Comparison of ENCODE assay signal across 20 cellular contexts in genomic region chr9:124007157-124007460, GRCh38. TPM values are rescaled to one million over a fixed set of nuclear protein-coding genes. Genes with fewer than 3 reads are reported as not detected.
DNase-seq lines count a peak whose midpoint lies in the region; ATAC-seq, FAIRE-seq and TF ChIP-seq lines count a peak whose summit lies in the region.
"Had no signal": no experiment of that assay in that cellular context is flagged by ENCODE, and none has a peak within 500 bp of the region (broad histone marks: within the 10 kb centered on the region; RNA-seq: fewer than 3 reads in every experiment).

No MANE protein-coding gene starts in this region.

- H2AFZ ChIP-seq in GM23338: no peak overlapping the region
- H2AFZ ChIP-seq in OCI-LY3 (ENCODE audit: low read depth, low read length): no peak overlapping the region
- no peak overlapping the region for H2AFZ ChIP-seq in neural progenitor cell (replicated peaks)

- H3K4me2 ChIP-seq in GM23338: no peak overlapping the region
- peak overlapping the region; percentile 64 for H3K4me2 ChIP-seq in OCI-LY3 (ENCODE audit: low read length)
- H3K4me2 ChIP-seq in neural progenitor cell: peak overlapping the region; percentile 92

- H3K4me1 ChIP-seq in GM23338 (ENCODE audit: insufficient read depth) (peaks cover 58% of the 10 kb centered on the region), OCI-LY3 (ENCODE audit: low read length) (peaks cover 57% of the 10 kb centered on the region), neural progenitor cell (peaks cover 79% of the 10 kb centered on the region), gastrocnemius medialis (peaks cover 12 to 24% of the 10 kb centered on the region in 2 donors)
- H3K4me1 ChIP-seq: BE2C had no signal

- H3K4me3 ChIP-seq in GM23338: no peak overlapping the region
- H3K4me3 ChIP-seq in OCI-LY3 (ENCODE audit: low read length): peak overlapping the region; percentile 34
- no peak overlapping the region for H3K4me3 ChIP-seq in bronchial epithelial cell (ENCODE audit: low read depth, low read length)
- H3K4me3 ChIP-seq in neural progenitor cell: peak overlapping the region; percentile 76
- H3K4me3 ChIP-seq in gastrocnemius medialis: no peak overlapping the region

- peaks cover 52% of the 10 kb centered on the region for H3F3A ChIP-seq in GM23338 (replicated peaks; ENCODE audit: low read depth)
- peaks cover 93% of the 10 kb centered on the region for H3F3A ChIP-seq in neural progenitor cell (ENCODE audit: low read depth)

- no peak overlapping the region for H3K27ac Mint-ChIP-seq in GM23338
- no peak overlapping the region for H3K27ac Mint-ChIP-seq in neural progenitor cell
- H3K27ac Mint-ChIP-seq: CD4-positive, alpha-beta memory T cell had no signal

- H3K4me3 Mint-ChIP-seq in GM23338 (no peak overlapping the region; the same call in 2 of the 3 replicates), neural progenitor cell (peak overlapping the region; percentile 77)

- H3K9me3 Mint-ChIP-seq in GM23338: peaks cover 4% of the 10 kb centered on the region; the same call in 2 of the 3 replicates
- H3K9me3 Mint-ChIP-seq in neural progenitor cell: no peaks in the 10 kb centered on the region

- H3K27me3 ChIP-seq in GM23338 (ENCODE audit: insufficient read depth) (peaks cover 99% of the 10 kb centered on the region), OCI-LY3 (ENCODE audit: low read depth, low read length) (peaks cover 72% of the 10 kb centered on the region), bronchial epithelial cell (ENCODE audit: control insufficient read depth, insufficient read depth, low read length) (peaks cover 84% of the 10 kb centered on the region), neural progenitor cell (peaks cover 100% of the 10 kb centered on the region), gastrocnemius medialis (peaks cover 94 to 100% (median 99%) of the 10 kb centered on the region in 3 donors)

- TF ChIP-seq CTCF in GM23338 (conservative IDR thresholded peaks at IDR 0.05; ENCODE audit: low read depth in 2 of 2): no peak
- no peak for TF ChIP-seq CTCF in OCI-LY3 (IDR thresholded peaks at IDR 0.05; ENCODE audit: low read depth, low read length)
- TF ChIP-seq CTCF in bronchial epithelial cell (IDR thresholded peaks at IDR 0.05; ENCODE audit: insufficient read depth, low read length, severe bottlenecking): no peak
- TF ChIP-seq CTCF in neural progenitor cell (IDR thresholded peaks at IDR 0.05): no peak
- no peak for TF ChIP-seq CTCF in gastrocnemius medialis (IDR thresholded peaks at IDR 0.05 in 4 of 5, conservative IDR thresholded peaks at IDR 0.05 in 1 of 5)

- H3K36me3 ChIP-seq in GM23338 (ENCODE audit: insufficient read depth) (no peaks in the 10 kb centered on the region), OCI-LY3 (replicated peaks; ENCODE audit: low read depth, low read length) (no peaks in the 10 kb centered on the region), bronchial epithelial cell (ENCODE audit: control insufficient read depth, insufficient read depth, low read length) (no peaks in the 10 kb centered on the region), neural progenitor cell (no peaks in the 10 kb centered on the region), gastrocnemius medialis (no peaks in the 10 kb centered on the region)
- H3K36me3 ChIP-seq: BE2C had no signal

- peaks cover 54% of the 10 kb centered on the region for H4K20me1 ChIP-seq in GM23338 (replicated peaks; ENCODE audit: insufficient read depth)
- peaks cover 19% of the 10 kb centered on the region; the same call in 1 of the 2 replicates for H4K20me1 ChIP-seq in OCI-LY3 (ENCODE audit: insufficient read depth, low read length)
- peaks cover 71% of the 10 kb centered on the region for H4K20me1 ChIP-seq in neural progenitor cell (ENCODE audit: low read depth)

- peaks cover 96% of the 10 kb centered on the region for H3K27me3 Mint-ChIP-seq in GM23338 (ENCODE audit: insufficient read depth, low read depth, poor library complexity)
- H3K27me3 Mint-ChIP-seq in neural progenitor cell (ENCODE audit: insufficient read depth, low read depth): peaks cover 79% of the 10 kb centered on the region

- TF ChIP-seq POLR2A in gastrocnemius medialis (IDR thresholded peaks at IDR 0.05) (no peak), erythroblast (IDR thresholded peaks at IDR 0.05; ENCODE audit: low read length) (no peak)

- H3K9me3 ChIP-seq in OCI-LY3 (ENCODE audit: insufficient read depth, low read length): no peaks in the 10 kb centered on the region
- H3K9me3 ChIP-seq in neural progenitor cell (ENCODE audit: low read depth): no peaks in the 10 kb centered on the region
- no peaks in the 10 kb centered on the region for H3K9me3 ChIP-seq in gastrocnemius medialis

- peak; percentile 34 for DNase-seq in GM23338 (ENCODE audit: low spot score)
- DNase-seq in bronchial epithelial cell (ENCODE audit: low read depth): peak; percentile 19
- peak; percentile 54 for DNase-seq in neural progenitor cell (ENCODE audit: low spot score)
- no peak for DNase-seq in gastrocnemius medialis
- no peak for DNase-seq in erythroblast (lab: John Stamatoyannopoulos, UW)
- no peak for DNase-seq in NCI-H1092 treated with DMSO at 0.1 percent for 48 hours (lab: John Stamatoyannopoulos, UW)
- DNase-seq in SIG-M5 (lab: John Stamatoyannopoulos, UW): no peak
- DNase-seq: BE2C; CD4-positive, alpha-beta memory T cell; EL; KG1; MM.1S; NCI-H1105 treated with DMSO at 0.1 percent for 48 hours; NCI-H187 treated with DMSO at 0.1 percent for 48 hours; NCI-H510A; NCI-H82; SHP77 had no signal

- in situ Hi-C loops in gastrocnemius medialis (cut with MboI; ENCODE audit: low sequenced_read_pairs in 4 of 4): no loop called here

- FAIRE-seq in bronchial epithelial cell (lab: Jason Lieb, UNC): no peak
- FAIRE-seq: RCC 7860 had no signal

- no peaks in the 10 kb centered on the region for H3K9me2 ChIP-seq in GM23338 (ENCODE audit: insufficient read depth)

- intact Hi-C loops in gastrocnemius medialis (cut with DNase I; ENCODE audit: low total_unique reads): no loop called here

- ATAC-seq in GM23338 (no peak), gastrocnemius medialis (no peak)

- no peak overlapping the region for H3K27ac ChIP-seq in GM23338 (ENCODE audit: low read depth)
- H3K27ac ChIP-seq in OCI-LY3 (ENCODE audit: low read length): no peak overlapping the region
- no peak overlapping the region for H3K27ac ChIP-seq in neural progenitor cell
- no peak overlapping the region for H3K27ac ChIP-seq in gastrocnemius medialis
- H3K27ac ChIP-seq: HL-60 had no signal

- H3K9ac ChIP-seq in OCI-LY3 (ENCODE audit: low read length) (no peak overlapping the region), neural progenitor cell (no peak overlapping the region)

- H3K4me1 Mint-ChIP-seq in GM23338 (peaks cover 66% of the 10 kb centered on the region), neural progenitor cell (peaks cover 43% of the 10 kb centered on the region)

- H3K79me2 ChIP-seq in GM23338 (replicated peaks; ENCODE audit: insufficient read depth): no peaks in the 10 kb centered on the region
- no peaks in the 10 kb centered on the region for H3K79me2 ChIP-seq in OCI-LY3 (ENCODE audit: low read length)
- peaks cover 81% of the 10 kb centered on the region for H3K79me2 ChIP-seq in neural progenitor cell (ENCODE audit: low read depth)

- no peaks in the 10 kb centered on the region; the same call in 2 of the 3 replicates for H3K36me3 Mint-ChIP-seq in GM23338 (ENCODE audit: low read depth)
- no peaks in the 10 kb centered on the region for H3K36me3 Mint-ChIP-seq in neural progenitor cell
- H3K36me3 Mint-ChIP-seq: CD4-positive, alpha-beta memory T cell had no signal

TF ChIP-seq in GM23338, 12 proteins besides CTCF, POLR2A, EP300 and RAD21 (continues in another document):
- TF ChIP-seq ZNF114 (CRISPR knock-in tag; IDR thresholded peaks at IDR 0.05): no peak
- TF ChIP-seq EZH2phosphoT487 (IDR thresholded peaks at IDR 0.05; ENCODE audit: unreplicated experiment): no peak
- TF ChIP-seq NANOG (IDR thresholded peaks at IDR 0.05; ENCODE audit: borderline replicate concordance): no peak
- no peak for TF ChIP-seq EZH2 (IDR thresholded peaks at IDR 0.05; ENCODE audit: low read depth, unreplicated experiment)
- no peak for TF ChIP-seq CREB1 (CRISPR knock-in tag; IDR thresholded peaks at IDR 0.05; ENCODE audit: low read depth)

RNA-seq across cellular contexts. Expression of gene LHX2, which starts 4.5 kb away (rescaled TPM):
- 0.19 and 1.7 TPM in 2 replicates for total RNA-seq in GM23338 (2014; rRNA removed; shearing (Covaris generic))
- 0.45 TPM in 1 of 2 replicates, not detected in the other for polyA plus RNA-seq in GM23338 (2016; fragmentation: Nextera tagmentation; extraction: Ambion mirVana)
- total RNA-seq in bronchial epithelial cell (not detected in 2 replicates), neural progenitor cell (ENCODE audit: low replicate concordance) (36.3 and 59.5 TPM in 2 replicates), gastrocnemius medialis (not detected)
- total RNA-seq: CD4-positive, alpha-beta memory T cell had no signal
- polyA plus RNA-seq: CD4-positive, alpha-beta memory T cell had no signal

Comparison
In these comparisons a context has a peak if more than half of its experiments do, and no peak if none do; other contexts are left out.
1. DNase-seq: peak in GM23338 (single experiment), bronchial epithelial cell (single experiment) and neural progenitor cell (single experiment); none in gastrocnemius medialis (0 of 2), erythroblast (0 of 2), NCI-H1092 treated with DMSO at 0.1 percent for 48 hours (single experiment) and SIG-M5 (single experiment).
2. H3K4me3 ChIP-seq: peak in OCI-LY3 (single experiment) and neural progenitor cell (single experiment); none in GM23338 (single experiment), bronchial epithelial cell (single experiment) and gastrocnemius medialis (0 of 4).
3. RNA of gene LHX2, which starts 4.5 kb away (total RNA-seq): 36.3 to 59.5 TPM in neural progenitor cell; 0.19 to 1.7 TPM in GM23338, not detected in bronchial epithelial cell and not detected in gastrocnemius medialis; every median in the first group is over 10 times any median in the second.